ENCODE assay signal across 1 cellular context in genomic region chr1:182684128-182684828, GRCh38.
TF ChIP-seq lines count a peak whose summit lies in the region.

RGS8 (minus strand) TSS chr1:182684587; CDS start chr1:182669649, 14,938 bp downstream.

TF ChIP-seq in SK-N-SH, 30 proteins besides CTCF, POLR2A, EP300 and RAD21 (continued from another document):
- TF ChIP-seq REST (IDR thresholded peaks at IDR 0.05; ENCODE audit: low read depth, low read length) (no peak), FOXM1 (IDR thresholded peaks at IDR 0.05; ENCODE audit: low read depth) (no peak), FOSL2 (IDR thresholded peaks at IDR 0.05; ENCODE audit: borderline replicate concordance, low read depth) (no peak), TAF1 (IDR thresholded peaks at IDR 0.05; ENCODE audit: borderline replicate concordance, low read depth, low read length) (no peak), USF2 (IDR thresholded peaks at IDR 0.05; ENCODE audit: borderline replicate concordance, low read depth, low read length) (no peak), ELF1 (IDR thresholded peaks at IDR 0.05) (no peak), NFIC (IDR thresholded peaks at IDR 0.05; ENCODE audit: borderline replicate concordance) (no peak), TEAD4 (IDR thresholded peaks at IDR 0.05; ENCODE audit: borderline replicate concordance, insufficient read depth) (no peak)
